ENCODE assay signal across 1 cellular context in genomic region chr6:27478706-27479318, GRCh38.
A peak's percentile ranks its signal among the peaks of the same experiment; 100 is the strongest.
TF ChIP-seq lines count a peak whose summit lies in the region.

No MANE protein-coding gene starts in this region.

TF ChIP-seq in K562, 482 proteins besides CTCF, POLR2A, EP300 and RAD21 (continued from another document and continues in another):
- TF ChIP-seq RFX7 (CRISPR knock-in tag; IDR thresholded peaks at IDR 0.05) (no peak), MEF2A (IDR thresholded peaks at IDR 0.05; ENCODE audit: control insufficient read depth, low read depth, low read length) (no peak), ZNF121 (CRISPR knock-in tag; conservative IDR thresholded peaks at IDR 0.05) (no peak), ZNF253 (CRISPR knock-in tag; conservative IDR thresholded peaks at IDR 0.05) (no peak), CUX1 (CRISPR knock-in tag; IDR thresholded peaks at IDR 0.05) (no peak), CBX8 (IDR thresholded peaks at IDR 0.05; ENCODE audit: borderline replicate concordance, extremely low read depth, low read depth, low read length, poor library complexity, severe bottlenecking) (no peak), MIER1 (IDR thresholded peaks at IDR 0.05; ENCODE audit: low read depth) (0 out of 2 replicates have a peak, but pooled peaks have one; percentile 21), TRIM24 (IDR thresholded peaks at IDR 0.05) (peak in 1 of 2 experiments; percentile 45; a peak in 2 of 4 replicates), SMAD3 (CRISPR knock-in tag; conservative IDR thresholded peaks at IDR 0.05) (peak; percentile 57; the same call in 1 of the 2 replicates), FOXM1 (IDR thresholded peaks at IDR 0.05; ENCODE audit: low read depth) (peak; percentile 86), FOXM1 (CRISPR knock-in tag; IDR thresholded peaks at IDR 0.05; ENCODE audit: low read depth) (no peak), POLR2H (tag; IDR thresholded peaks at IDR 0.05; ENCODE audit: low read depth) (peak; percentile 99), ZNF212 (CRISPR knock-in tag; IDR thresholded peaks at IDR 0.05) (no peak), NONO (IDR thresholded peaks at IDR 0.05; ENCODE audit: low read depth in 2 of 2, low read length in 1 of 2) (peak in 1 of 2 experiments; percentile 20; a peak in 1 of 4 replicates), SMAD1 (IDR thresholded peaks at IDR 0.05; ENCODE audit: low read depth, low read length, partially characterized antibody) (no peak), HCFC1 (IDR thresholded peaks at IDR 0.05; ENCODE audit: low read depth, low read length) (peak; percentile 28; the same call in 1 of the 2 replicates), GATA2 (CRISPR knock-in tag; IDR thresholded peaks at IDR 0.05) (no peak), PREB (CRISPR knock-in tag; IDR thresholded peaks at IDR 0.05) (no peak), RHOXF2B (CRISPR knock-in tag; conservative IDR thresholded peaks at IDR 0.05) (no peak), HOXB6 (CRISPR knock-in tag; IDR thresholded peaks at IDR 0.05; ENCODE audit: borderline replicate concordance) (no peak), RBM39 (optimal IDR thresholded peaks at IDR 0.05; ENCODE audit: low read depth, low read length) (peak; percentile 81), TRIM28 (IDR thresholded peaks at IDR 0.05) (peak; percentile 38; the same call in 1 of the 2 replicates), NFATC3 (IDR thresholded peaks at IDR 0.05) (0 out of 2 replicates have a peak, but pooled peaks have one; percentile 58), ZNF174 (CRISPR knock-in tag; IDR thresholded peaks at IDR 0.05) (no peak), FIP1L1 (IDR thresholded peaks at IDR 0.05; ENCODE audit: low read depth, low read length, poor library complexity, severe bottlenecking) (no peak), CCAR2 (IDR thresholded peaks at IDR 0.05; ENCODE audit: low read depth, low read length) (no peak), POU5F1 (IDR thresholded peaks at IDR 0.05; ENCODE audit: borderline replicate concordance, low read depth, low read length, partially characterized antibody) (no peak), ZBTB2 (IDR thresholded peaks at IDR 0.05) (peak; percentile 72; the same call in 1 of the 2 replicates), ZNF780A (CRISPR knock-in tag; IDR thresholded peaks at IDR 0.05) (no peak), NFYB (IDR thresholded peaks at IDR 0.05; ENCODE audit: extremely low read depth, insufficient read length) (no peak), POLR3A (IDR thresholded peaks at IDR 0.05; ENCODE audit: borderline replicate concordance, extremely low read depth, insufficient read depth, insufficient read length) (peak; percentile 91), ZNF384 (IDR thresholded peaks at IDR 0.05; ENCODE audit: low read depth, low read length) (0 out of 2 replicates have a peak, but pooled peaks have one; percentile 29), ZNF655 (CRISPR knock-in tag; IDR thresholded peaks at IDR 0.05) (0 out of 2 replicates have a peak, but pooled peaks have one; percentile 44), ZNF695 (CRISPR knock-in tag; IDR thresholded peaks at IDR 0.05) (no peak), KLF6 (CRISPR knock-in tag; IDR thresholded peaks at IDR 0.05; ENCODE audit: borderline replicate concordance) (0 out of 2 replicates have a peak, but pooled peaks have one; percentile 1), ZNF764 (CRISPR knock-in tag; IDR thresholded peaks at IDR 0.05; ENCODE audit: low read depth) (peak; percentile 92), XRCC3 (IDR thresholded peaks at IDR 0.05) (no peak), ZNF407 (IDR thresholded peaks at IDR 0.05; ENCODE audit: low read depth) (peak; percentile 74; the same call in 1 of the 2 replicates), CTCFL (IDR thresholded peaks at IDR 0.05; ENCODE audit: borderline replicate concordance, insufficient read depth, low read depth, low read length, poor library complexity, severe bottlenecking) (no peak), HINFP (tag; conservative IDR thresholded peaks at IDR 0.05; ENCODE audit: low read depth) (no peak; the same call in 1 of the 2 replicates), SRSF1 (IDR thresholded peaks at IDR 0.05; ENCODE audit: low read depth, low read length) (no peak)
